Comparison of ENCODE assay signal across 23 cellular contexts in the genomic region with DNA sequence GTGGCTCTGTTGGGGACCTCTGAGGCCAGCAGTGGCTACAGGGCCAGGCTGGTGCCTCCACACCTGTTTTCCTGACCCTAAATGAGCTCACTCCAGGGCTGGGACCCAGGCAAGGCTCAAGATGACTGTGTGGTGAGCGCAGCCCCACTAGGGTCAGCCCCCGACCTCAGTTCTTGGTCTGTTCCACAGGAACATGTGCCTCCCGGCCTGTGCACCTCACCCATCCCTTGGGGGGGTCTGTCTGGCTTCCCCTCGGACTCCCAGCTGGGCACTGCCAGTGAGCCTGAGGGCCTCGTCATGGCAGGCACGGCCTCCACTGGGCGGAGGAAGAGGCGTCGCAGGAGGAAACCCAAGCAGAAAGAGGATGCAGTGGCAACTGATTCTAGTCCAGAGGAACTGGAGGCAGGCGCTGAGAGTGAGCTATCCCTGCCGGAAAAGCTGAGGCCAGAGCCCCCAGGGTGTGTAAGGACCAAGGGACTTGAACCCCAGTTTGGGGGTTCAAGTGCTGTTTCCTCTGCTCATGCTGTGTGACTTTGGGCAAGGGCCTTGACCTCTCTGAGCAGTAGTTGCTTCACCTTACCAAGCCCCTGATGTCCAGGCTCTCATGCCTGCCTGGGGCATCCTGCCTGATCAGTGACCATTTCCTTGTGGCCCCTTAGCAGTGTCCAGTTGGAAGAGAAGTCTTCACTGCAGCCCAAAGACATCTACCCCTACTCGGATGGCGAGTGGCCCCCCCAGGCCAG. TPM values are rescaled to one million over a fixed set of nuclear protein-coding genes. Genes with fewer than 3 reads are reported as not detected.
"Had no signal": no experiment of that assay in that cellular context is flagged by ENCODE, and none has a peak within 500 bp of the region (broad histone marks: within the 10 kb centered on the region; RNA-seq: fewer than 3 reads in every experiment).

No MANE protein-coding gene starts in this region.

- H2AFZ ChIP-seq: hepatocyte had no signal

- H3K79me2 ChIP-seq: hepatocyte had no signal

- H3K4me2 ChIP-seq: hepatocyte had no signal

- FAIRE-seq: endometrium, frontal cortex had no signal

- DNase-seq: cortex of kidney; effector memory CD8-positive, alpha-beta T cell; head of caudate nucleus; left colon; naive B cell; sigmoid colon; stimulated activated CD4-positive, alpha-beta T cell treated with anti-CD3 and anti-CD28 coated beads, Interleukin-2, amount 100 ng/mL, for 24 hours; stimulated activated CD4-positive, alpha-beta T cell treated with anti-CD3 and anti-CD28 coated beads, Interleukin-4, amount 100 ng/mL, for 24 hours; stimulated activated naive CD4-positive, alpha-beta T cell treated with Interleukin-2 at 50 U/mL for 16 hours; stomach; thyroid gland; trophoblast cell had no signal

- H3K9me3 ChIP-seq: prostate gland, right atrium auricular region, sigmoid colon, stomach, thyroid gland, vagina had no signal

- H3K4me3 ChIP-seq: hepatocyte, lung, prostate gland, right atrium auricular region, sigmoid colon, stomach, thyroid gland, vagina had no signal

- H3K4me1 ChIP-seq: prostate gland, right atrium auricular region, sigmoid colon had no signal

- H3K27ac ChIP-seq: hepatocyte, prostate gland, right atrium auricular region, stomach, thyroid gland, vagina had no signal

- H3K27me3 ChIP-seq: hepatocyte, right atrium auricular region, sigmoid colon, stomach, thyroid gland, vagina had no signal

- ATAC-seq: effector memory CD8-positive, alpha-beta T cell; left colon; natural killer cell treated with Interleukin-12 subunit alpha and Interleukin-12 subunit beta and Interleukin-15 and Interleukin-18, amount 100 ng/mL, for 72 hours; stimulated activated effector memory CD8-positive, alpha-beta T cell treated with anti-CD3 and anti-CD28 coated beads, Interleukin-12 subunit alpha, Interleukin-12 subunit beta, amount 100 ng/mL, for 72 hours had no signal

RNA-seq across cellular contexts. Expression of gene EMILIN3, which starts 18.0 kb away (rescaled TPM):
- total RNA-seq: fibroblast of villous mesenchyme; natural killer cell treated with Interleukin-12 subunit alpha and Interleukin-12 subunit beta and Interleukin-15 and Interleukin-18, amount 100 ng/mL, for 72 hours; subcutaneous adipose tissue had no signal
